Comparison of ENCODE assay signal across 34 cellular contexts in genomic region chr12:119598159-119598558, GRCh38. TPM values are rescaled to one million over a fixed set of nuclear protein-coding genes. Genes with fewer than 3 reads are reported as not detected.
"Had no signal": no experiment of that assay in that cellular context is flagged by ENCODE, and none has a peak within 500 bp of the region (broad histone marks: within the 10 kb centered on the region; RNA-seq: fewer than 3 reads in every experiment).

No MANE protein-coding gene starts in this region.

- H3K36me3 ChIP-seq: MG63 had no signal

- H3K4me3 ChIP-seq: MG63 had no signal

- DNase-seq: Kasumi-1, MG63, MM.1S, NCI-H1048, NCI-H1092, NCI-H1092 treated with DMSO at 0.1 percent for 48 hours, NCI-H1105, NCI-H1105 treated with DMSO at 0.1 percent for 48 hours, NCI-H1417, NCI-H1417 treated with DMSO at 0.1 percent for 48 hours, NCI-H1436, NCI-H1436 treated with DMSO at 0.1 percent for 48 hours, NCI-H146, NCI-H1694, NCI-H1694 treated with DMSO at 0.1 percent for 48 hours, NCI-H187, NCI-H187 treated with DMSO at 0.1 percent for 48 hours, NCI-H1930, NCI-H2029, NCI-H2029 treated with DMSO at 0.1 percent for 48 hours, NCI-H2081, NCI-H2081 treated with DMSO at 0.1 percent for 48 hours, NCI-H2107, NCI-H2171, NCI-H2171 treated with DMSO at 0.1 percent for 48 hours, NCI-H2227 treated with DMSO at 0.1 percent for 48 hours, NCI-H226, NCI-H345, NCI-H446, NCI-H446 treated with DMSO at 0.1 percent for 48 hours, NCI-H510A, NCI-H510A treated with DMSO at 0.1 percent for 48 hours had no signal

RNA-seq across cellular contexts. Expression of gene TMEM233, which starts 4.6 kb away (rescaled TPM):
- total RNA-seq: M059J, MCF 10A had no signal
